Comparison of ENCODE assay signal across 15 cellular contexts in the genomic region with DNA sequence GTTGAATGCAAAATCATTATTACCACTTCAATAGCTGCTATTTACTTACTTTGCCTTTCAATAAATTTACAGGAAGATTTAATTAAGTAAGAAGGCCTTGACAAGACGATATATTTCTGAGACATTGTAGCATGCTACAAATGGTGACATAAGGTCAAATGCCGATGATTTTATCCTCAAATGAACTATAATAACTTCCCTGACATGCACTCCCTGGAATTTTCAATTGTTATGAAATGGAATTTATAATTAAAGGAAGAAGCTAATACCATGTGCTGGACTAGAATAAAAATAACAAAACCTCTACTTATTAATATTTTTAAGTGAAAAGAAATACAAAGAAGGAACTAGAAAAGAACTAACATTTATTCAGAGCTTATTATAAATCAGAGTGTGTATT.
"Had no signal": no experiment of that assay in that cellular context is flagged by ENCODE, and none has a peak within 500 bp of the region (broad histone marks: within the 10 kb centered on the region; RNA-seq: fewer than 3 reads in every experiment).

No MANE protein-coding gene starts in this region.

- H3K4me3 ChIP-seq: ascending aorta, esophagus squamous epithelium, transverse colon had no signal

- H3K4me3 Mint-ChIP-seq: activated naive CD4-positive, alpha-beta T cell treated with anti-CD3 and anti-CD28 coated beads, Interleukin-2, amount 10 ng/mL, durations not matched to agents 7 days and 5 days; naive thymus-derived CD4-positive, alpha-beta T cell; stimulated activated naive B cell treated with anti-CD40 and anti-IgM and Interleukin-4, amounts not matched to agents 10 μg/mL and 1 μg/mL and 100 μg/mL, for 72 hours had no signal

- H3K4me1 ChIP-seq: ascending aorta, esophagus squamous epithelium, foreskin keratinocyte, transverse colon had no signal

- H3K27ac ChIP-seq: ascending aorta, foreskin keratinocyte, transverse colon had no signal

- ATAC-seq: foreskin keratinocyte; naive thymus-derived CD4-positive, alpha-beta T cell; stimulated activated naive B cell treated with anti-CD40 and anti-IgM and Interleukin-4, amounts not matched to agents 10 μg/mL and 1 μg/mL and 100 μg/mL, for 72 hours had no signal

- H3K27me3 ChIP-seq: ascending aorta, esophagus squamous epithelium, foreskin keratinocyte, transverse colon had no signal

- H3K27ac Mint-ChIP-seq: activated naive CD4-positive, alpha-beta T cell treated with anti-CD3 and anti-CD28 coated beads, Interleukin-2, amount 10 ng/mL, durations not matched to agents 7 days and 5 days; activated T-helper 2 cell treated with anti-CD3 and anti-CD28 coated beads, Interferon-gamma antibody, Interleukin-2, Interleukin-4, amounts not matched to agents 10 μg/mL and 5 μg/mL and 100 μg/mL, durations not matched to agents 14 hours and 24 hours and 36 hours; stimulated activated naive B cell treated with anti-CD40 and anti-IgM and Interleukin-4, amounts not matched to agents 10 μg/mL and 1 μg/mL and 100 μg/mL, for 72 hours had no signal

- H3K27me3 Mint-ChIP-seq: activated naive CD4-positive, alpha-beta T cell treated with anti-CD3 and anti-CD28 coated beads, Interleukin-2, amount 10 ng/mL, durations not matched to agents 7 days and 5 days had no signal

- H3K9me3 ChIP-seq: ascending aorta, esophagus squamous epithelium, transverse colon had no signal

- H3K36me3 Mint-ChIP-seq: activated naive CD4-positive, alpha-beta T cell treated with anti-CD3 and anti-CD28 coated beads, Interleukin-2, amount 10 ng/mL, durations not matched to agents 7 days and 5 days had no signal

- DNase-seq: activated CD4-positive, alpha-beta T cell treated with anti-CD3 and anti-CD28 coated beads, Interleukin-2, amount 50 U/mL, for 4 hours; activated CD4-positive, CD25-positive, alpha-beta regulatory T cell treated with anti-CD3 and anti-CD28 coated beads, Interleukin-2, amount 50 U/mL, for 72 hours; activated naive CD4-positive, alpha-beta T cell treated with anti-CD3 and anti-CD28 coated beads, Interleukin-2, amount 10 ng/mL, durations not matched to agents 7 days and 5 days; esophagus squamous epithelium; head of caudate nucleus; midbrain; naive thymus-derived CD4-positive, alpha-beta T cell; retina; stimulated activated CD4-positive, alpha-beta T cell treated with anti-CD3 and anti-CD28 coated beads, Interleukin-15, amount 100 ng/mL, for 24 hours; stimulated activated CD4-positive, alpha-beta T cell treated with anti-CD3 and anti-CD28 coated beads, Interleukin-4, amount 100 ng/mL, for 1 hour; stimulated activated naive B cell treated with anti-CD40 and anti-IgM and Interleukin-4, amounts not matched to agents 10 μg/mL and 1 μg/mL and 100 μg/mL, for 72 hours; transverse colon had no signal

- H3K36me3 ChIP-seq: ascending aorta, esophagus squamous epithelium, transverse colon had no signal

- H3K4me1 Mint-ChIP-seq: activated naive CD4-positive, alpha-beta T cell treated with anti-CD3 and anti-CD28 coated beads, Interleukin-2, amount 10 ng/mL, durations not matched to agents 7 days and 5 days had no signal
